In the genomic region with DNA sequence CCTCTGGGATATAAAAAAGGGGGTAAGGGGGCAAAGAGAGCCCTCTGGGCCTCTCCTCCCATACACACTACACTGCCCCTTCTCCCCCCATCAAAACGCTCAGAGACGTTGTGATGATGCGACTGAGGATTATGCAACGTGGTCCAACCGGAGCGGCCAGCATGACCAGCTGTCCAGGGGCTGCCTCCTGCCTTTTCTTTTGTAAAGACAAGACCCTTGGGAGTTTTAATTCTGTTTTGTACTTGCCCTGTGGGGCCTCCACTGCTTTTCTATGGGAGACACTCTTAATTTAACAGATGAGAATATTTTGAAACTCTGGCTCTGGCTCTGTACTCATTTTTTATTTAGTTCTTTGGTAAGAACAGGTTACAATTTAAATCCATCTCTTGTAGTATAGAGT, we compare ENCODE assay signal across 1 cellular context.
TF ChIP-seq lines count a peak whose summit lies in the region.

No MANE protein-coding gene starts in this region.

TF ChIP-seq in GM12878, 131 proteins besides CTCF, POLR2A, EP300 and RAD21:
- TF ChIP-seq E4F1 (IDR thresholded peaks at IDR 0.05; ENCODE audit: borderline replicate concordance, partially characterized antibody) (no peak), ASH2L (IDR thresholded peaks at IDR 0.05; ENCODE audit: borderline replicate concordance, low read depth) (no peak), SUZ12 (IDR thresholded peaks at IDR 0.05; ENCODE audit: unreplicated experiment) (no peak), ZNF274 (IDR thresholded peaks at IDR 0.05; ENCODE audit: insufficient read depth, insufficient read length) (no peak), KLF5 (IDR thresholded peaks at IDR 0.05; ENCODE audit: partially characterized antibody) (no peak), RAD51 (IDR thresholded peaks at IDR 0.05) (no peak), E2F8 (IDR thresholded peaks at IDR 0.05; ENCODE audit: low read depth, partially characterized antibody) (no peak), SMAD1 (IDR thresholded peaks at IDR 0.05; ENCODE audit: low read depth, partially characterized antibody) (no peak), ETV6 (conservative IDR thresholded peaks at IDR 0.05 in 1 of 2, IDR thresholded peaks at IDR 0.05 in 1 of 2; ENCODE audit: borderline replicate concordance in 1 of 2, low read depth in 1 of 2) (no peak), YBX1 (IDR thresholded peaks at IDR 0.05) (no peak), ATF7 (IDR thresholded peaks at IDR 0.05; ENCODE audit: low read depth) (no peak), SMAD5 (IDR thresholded peaks at IDR 0.05; ENCODE audit: low read depth) (no peak)
- TF ChIP-seq, protein P1, sequence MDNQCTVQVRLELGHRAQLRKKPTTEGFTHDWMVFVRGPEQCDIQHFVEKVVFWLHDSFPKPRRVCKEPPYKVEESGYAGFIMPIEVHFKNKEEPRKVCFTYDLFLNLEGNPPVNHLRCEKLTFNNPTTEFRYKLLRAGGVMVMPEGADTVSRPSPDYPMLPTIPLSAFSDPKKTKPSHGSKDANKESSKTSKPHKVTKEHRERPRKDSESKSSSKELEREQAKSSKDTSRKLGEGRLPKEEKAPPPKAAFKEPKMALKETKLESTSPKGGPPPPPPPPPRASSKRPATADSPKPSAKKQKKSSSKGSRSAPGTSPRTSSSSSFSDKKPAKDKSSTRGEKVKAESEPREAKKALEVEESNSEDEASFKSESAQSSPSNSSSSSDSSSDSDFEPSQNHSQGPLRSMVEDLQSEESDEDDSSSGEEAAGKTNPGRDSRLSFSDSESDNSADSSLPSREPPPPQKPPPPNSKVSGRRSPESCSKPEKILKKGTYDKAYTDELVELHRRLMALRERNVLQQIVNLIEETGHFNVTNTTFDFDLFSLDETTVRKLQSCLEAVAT (IDR thresholded peaks at IDR 0.05): no peak
- TF ChIP-seq, protein P2, sequence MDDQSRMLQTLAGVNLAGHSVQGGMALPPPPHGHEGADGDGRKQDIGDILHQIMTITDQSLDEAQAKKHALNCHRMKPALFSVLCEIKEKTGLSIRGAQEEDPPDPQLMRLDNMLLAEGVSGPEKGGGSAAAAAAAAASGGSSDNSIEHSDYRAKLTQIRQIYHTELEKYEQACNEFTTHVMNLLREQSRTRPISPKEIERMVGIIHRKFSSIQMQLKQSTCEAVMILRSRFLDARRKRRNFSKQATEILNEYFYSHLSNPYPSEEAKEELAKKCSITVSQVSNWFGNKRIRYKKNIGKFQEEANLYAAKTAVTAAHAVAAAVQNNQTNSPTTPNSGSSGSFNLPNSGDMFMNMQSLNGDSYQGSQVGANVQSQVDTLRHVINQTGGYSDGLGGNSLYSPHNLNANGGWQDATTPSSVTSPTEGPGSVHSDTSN (IDR thresholded peaks at IDR 0.05; ENCODE audit: insufficient replicate concordance, low read depth, low read length): no peak
